Comparison of ENCODE assay signal across 8 cellular contexts in genomic region chr14:22981090-22982012, GRCh38. TPM values are rescaled to one million over a fixed set of nuclear protein-coding genes. Genes with fewer than 3 reads are reported as not detected.
DNase-seq lines count a peak whose midpoint lies in the region; ATAC-seq and TF ChIP-seq lines count a peak whose summit lies in the region.

No MANE protein-coding gene starts in this region.

- peak overlapping the region; percentile 98 for H3K23ac ChIP-seq in IMR-90 (ENCODE audit: low read depth, low read length)

- H3K9me3 ChIP-seq in IMR-90 (ENCODE audit: control insufficient read depth, insufficient read depth, low read length) (no peaks in the 10 kb centered on the region), body of pancreas (no peaks in the 10 kb centered on the region), stomach smooth muscle (ENCODE audit: control insufficient read depth in 2 of 2, low read length in 2 of 2) (no peaks in the 10 kb centered on the region)

- peaks cover 17% of the 10 kb centered on the region for H3K36me3 ChIP-seq in IMR-90 (ENCODE audit: control insufficient read depth, insufficient read depth, low read length)
- H3K36me3 ChIP-seq in body of pancreas (replicated peaks in 1 of 2; ENCODE audit: insufficient read depth in 1 of 2, low read depth in 2 of 2), result no peaks in the 10 kb centered on the region
- H3K36me3 ChIP-seq in stomach smooth muscle (ENCODE audit: control insufficient read depth in 2 of 2, insufficient read depth in 2 of 2, low read length in 2 of 2), result no peaks in the 10 kb centered on the region

- H4K5ac ChIP-seq in IMR-90 (ENCODE audit: low read depth, low read length), result peak overlapping the region; percentile 59

- peaks cover 5% of the 10 kb centered on the region; the same call in 1 of the 2 replicates for H3K9me1 ChIP-seq in IMR-90 (ENCODE audit: insufficient read depth, low read length)

- H2AFZ ChIP-seq in IMR-90 (replicated peaks; ENCODE audit: low read length, poor library complexity), result peak overlapping the region; percentile 79

- 2% methylated on average over 33 of the region's 91 CpGs; no CpG with 5 or more reads in 1 of the 2 experiments for WGBS in IMR-90 (ENCODE audit: extremely low coverage in 2 of 2, insufficient read length in 1 of 2), 2 experiments
- 7 to 13% methylated on average over 38 to 85 of the region's 91 CpGs for WGBS in body of pancreas, 2 donors

- H2AK9ac ChIP-seq in IMR-90 (replicated peaks; ENCODE audit: low read depth, low read length, poor library complexity), result peak overlapping the region; percentile 98

- ATAC-seq in IMR-90 (ENCODE audit: low read depth), result peak; percentile 0
- no peak for ATAC-seq in body of pancreas

- intact Hi-C loops in IMR-90 (cut with micrococcal nuclease), result loop anchor here (2.0 to 10.0 kb wide), 6 partner anchors 53 to 594 kb away; partner anchors contain the start of genes LRP10, MMP14, PRMT5 and SLC7A8
- intact Hi-C loops in body of pancreas (cut with DNase I), result no loop called here

- TF ChIP-seq POLR2A in IMR-90 (IDR thresholded peaks at IDR 0.05; ENCODE audit: low read depth, low read length), result no peak
- no peak for TF ChIP-seq POLR2A in body of pancreas (IDR thresholded peaks at IDR 0.05)

- peak overlapping the region; percentile 85 for H2AK5ac ChIP-seq in IMR-90 (ENCODE audit: low read depth, low read length)

- no peak overlapping the region; the same call in 2 of the 3 replicates for H2BK15ac ChIP-seq in IMR-90 (ENCODE audit: low read depth, low read length)

- peaks cover 32% of the 10 kb centered on the region for H3K4me1 ChIP-seq in IMR-90 (ENCODE audit: control insufficient read depth, insufficient read depth, low read length)
- peaks cover 67% of the 10 kb centered on the region for H3K4me1 ChIP-seq in body of pancreas
- H3K4me1 ChIP-seq in stomach smooth muscle (ENCODE audit: control insufficient read depth, insufficient read depth, low read length), result peaks cover 53% of the 10 kb centered on the region

- H3K14ac ChIP-seq in IMR-90 (replicated peaks; ENCODE audit: low read depth, low read length), result peak overlapping the region; percentile 97

- H4K20me1 ChIP-seq in IMR-90 (ENCODE audit: insufficient read depth, low read length), result peaks cover 21% of the 10 kb centered on the region

- H3K18ac ChIP-seq in IMR-90 (ENCODE audit: low read depth, low read length), result peak overlapping the region; percentile 62

- dilution Hi-C loops in IMR-90 (cut with HindIII; ENCODE audit: low sequenced_read_pairs, unreplicated experiment), result no loop called here

- H3K4ac ChIP-seq in IMR-90 (ENCODE audit: low read depth, low read length), result peak overlapping the region; percentile 98

- H3K79me1 ChIP-seq in IMR-90 (ENCODE audit: low read depth in 1 of 2, low read length in 2 of 2), result peaks cover 21 to 58% of the 10 kb centered on the region in 2 experiments

- no TSS peak for BruUV-seq in IMR-90 (replicated peaks; lab: Mats Ljungman, UMichigan)

- peak overlapping the region; percentile 98 for H3K56ac ChIP-seq in IMR-90 (ENCODE audit: extremely low read depth, insufficient read depth, low read length)

- H3K27me3 ChIP-seq in IMR-90 (ENCODE audit: control insufficient read depth, insufficient read depth, low read length), result no peaks in the 10 kb centered on the region
- no peaks in the 10 kb centered on the region for H3K27me3 ChIP-seq in body of pancreas
- peaks cover 0 to 10% of the 10 kb centered on the region in 2 donors for H3K27me3 ChIP-seq in stomach smooth muscle (ENCODE audit: control insufficient read depth in 1 of 2, insufficient read depth in 2 of 2, low read length in 2 of 2)

- no peak for TF ChIP-seq RAD21 in IMR-90 (IDR thresholded peaks at IDR 0.05; ENCODE audit: low read length)

- H3K4me2 ChIP-seq in IMR-90 (ENCODE audit: low read depth, low read length), result peak overlapping the region; percentile 51

- no peak for DNase-seq in AG04449 (ENCODE audit: low read depth, low spot score)
- no peak for DNase-seq in IMR-90
- DNase-seq in body of pancreas, result peak in 3 of 4 donors; percentile 23 to 27 (median 26)
- DNase-seq in left kidney (ENCODE audit: low read depth, low spot score), result peak; percentile 62
- DNase-seq in pons (ENCODE audit: low spot score), result no peak
- DNase-seq in NCI-H187 treated with DMSO at 0.1 percent for 48 hours (lab: John Stamatoyannopoulos, UW), result no peak
- no peak for DNase-seq in activated gamma-delta T cell treated with Interleukin-2 at 50 U/mL for 16 hours

- H2BK5ac ChIP-seq in IMR-90 (ENCODE audit: low read depth, low read length, poor library complexity, severe bottlenecking), result peak overlapping the region; percentile 96

- H4K8ac ChIP-seq in IMR-90 (ENCODE audit: low read depth in 2 of 2, low read length in 2 of 2), result peak overlapping the region; percentile 89 to 94

- TF ChIP-seq CTCF in AG04449 (IDR thresholded peaks at IDR 0.05; ENCODE audit: insufficient read depth, low read length, missing control alignments) (no peak), IMR-90 (conservative IDR thresholded peaks at IDR 0.05; ENCODE audit: low read depth, low read length) (no peak), body of pancreas (IDR thresholded peaks at IDR 0.05) (no peak)

- CTCF ChIA-PET in AG04449 (lab: Yijun Ruan, JAX) (interaction anchor here (0.7 to 32.7 kb wide), 15 partner anchors 7 to 425 kb away, joined by 4 to 1423 read pairs (median 43); partner anchors contain the start of genes CDH24, HAUS4, PRMT5 and PSMB11), IMR-90 (lab: Yijun Ruan, JAX) (interaction anchor here (1.1 kb wide), 1 partner anchor 159 kb away, joined by 3 read pairs; no protein-coding TSS in a partner anchor)

- H3K27ac ChIP-seq in IMR-90 (ENCODE audit: insufficient read depth, low read length) (peak overlapping the region; percentile 93), body of pancreas (peak overlapping the region; percentile 66 to 91 (median 87)), stomach smooth muscle (ENCODE audit: low read length) (peak overlapping the region; percentile 24)

- in situ Hi-C loops in IMR-90 (cut with MboI; ENCODE audit: low sequenced_read_pairs), result no loop called here

- H3K4me3 ChIP-seq in AG04449 (ENCODE audit: low read depth, low read length) (peak overlapping the region; percentile 91), IMR-90 (ENCODE audit: insufficient read depth, low read depth, low read length) (peak overlapping the region; percentile 87), body of pancreas (peak overlapping the region; percentile 64 to 74), stomach smooth muscle (ENCODE audit: low read length in 2 of 2) (peak overlapping the region; percentile 87 to 94)

- H2BK120ac ChIP-seq in IMR-90 (ENCODE audit: low read depth, low read length), result peak overlapping the region; percentile 82

- H3K9ac ChIP-seq in IMR-90 (ENCODE audit: low read depth, low read length), result peak overlapping the region; percentile 90
- H3K9ac ChIP-seq in stomach smooth muscle (ENCODE audit: low read length in 2 of 2), result peak overlapping the region in 1 of 2 donors; percentile 40

- POLR2A ChIA-PET in AG04449 (lab: Yijun Ruan, JAX), result interaction anchor here (0.7 to 3.4 kb wide), 4 partner anchors 25 to 114 kb away, joined by 3 to 24 read pairs (median 7); partner anchors contain the start of genes ACIN1, C14orf119, HAUS4 and PRMT5
- POLR2A ChIA-PET in IMR-90 (lab: Charles Lee; ENCODE audit: unreplicated experiment), result interaction anchor here (1.0 kb wide), 1 partner anchor 30 kb away, joined by 3 read pairs; no protein-coding TSS in a partner anchor

- H4K91ac ChIP-seq in IMR-90 (ENCODE audit: insufficient read depth, low read depth, low read length), result peak overlapping the region; percentile 92

- H2BK20ac ChIP-seq in IMR-90 (ENCODE audit: low read depth, low read length), result peak overlapping the region; percentile 49; the same call in 1 of the 2 replicates

TF ChIP-seq in IMR-90, 13 proteins besides CTCF, POLR2A, EP300 and RAD21 (continues in another document):
- no peak for TF ChIP-seq ELK1 (IDR thresholded peaks at IDR 0.05; ENCODE audit: borderline replicate concordance, low read depth, low read length)
- no peak for TF ChIP-seq RFX5 (IDR thresholded peaks at IDR 0.05; ENCODE audit: low read depth, low read length)
- no peak for TF ChIP-seq FOS (IDR thresholded peaks at IDR 0.05; ENCODE audit: low read depth, low read length)
- no peak for TF ChIP-seq MAZ (IDR thresholded peaks at IDR 0.05; ENCODE audit: borderline replicate concordance, low read depth, low read length)

RNA-seq across cellular contexts. Expression of gene AJUBA, which starts 1.0 kb away (rescaled TPM):
- 57.2 and 67.6 TPM in 2 replicates for total RNA-seq in IMR-90 (2012; rRNA removed)
- 46.3 and 46.4 TPM in 2 replicates for polyA plus RNA-seq in IMR-90 (2012; rRNA removed)
- polyA plus RNA-seq in IMR-90 (2012; cell fraction: cytosol; rRNA removed), result 31.5 and 33.3 TPM in 2 replicates
- polyA plus RNA-seq in IMR-90 (2012; cell fraction: nucleus; rRNA removed; ENCODE audit: low replicate concordance), result 56.1 and 57.4 TPM in 2 replicates
- 10 to 100 TPM; 15.8 to 19.5 TPM for total RNA-seq in body of pancreas

RNA-seq across cellular contexts. Expression of gene HAUS4, which starts 24.5 kb away (rescaled TPM):
- total RNA-seq in IMR-90 (2012; rRNA removed) (19.2 and 24.2 TPM in 2 replicates), body of pancreas (10 to 100 TPM; 16.8 to 47.0 TPM)
- polyA plus RNA-seq in IMR-90 (2012; rRNA removed), result 13.5 and 16.9 TPM in 2 replicates
- 6.4 and 11.7 TPM in 2 replicates for polyA plus RNA-seq in IMR-90 (2012; cell fraction: cytosol; rRNA removed)
- polyA plus RNA-seq in IMR-90 (2012; cell fraction: nucleus; rRNA removed; ENCODE audit: low replicate concordance), result 11.4 and 23.7 TPM in 2 replicates

RNA-seq across cellular contexts. Expression of gene C14orf93, which starts 28.6 kb away (rescaled TPM):
- 4.7 and 5.7 TPM in 2 replicates for total RNA-seq in IMR-90 (2012; rRNA removed)
- 4.7 and 5.4 TPM in 2 replicates for polyA plus RNA-seq in IMR-90 (2012; rRNA removed)
- 3.8 and 5.1 TPM in 2 replicates for polyA plus RNA-seq in IMR-90 (2012; cell fraction: cytosol; rRNA removed)
- polyA plus RNA-seq in IMR-90 (2012; cell fraction: nucleus; rRNA removed; ENCODE audit: low replicate concordance), result 10.0 and 12.8 TPM in 2 replicates
- 10 to 100 TPM in 1 of 2 donors, 1 to 10 TPM in 1; 4.0 to 11.2 TPM for total RNA-seq in body of pancreas

RNA-seq across cellular contexts. Expression of gene PRMT5, which starts 52.2 kb away (rescaled TPM):
- total RNA-seq in IMR-90 (2012; rRNA removed), result 92.2 and 99.3 TPM in 2 replicates
- 136 and 152 TPM in 2 replicates for polyA plus RNA-seq in IMR-90 (2012; rRNA removed)
- 94.8 and 121 TPM in 2 replicates for polyA plus RNA-seq in IMR-90 (2012; cell fraction: cytosol; rRNA removed)
- polyA plus RNA-seq in IMR-90 (2012; cell fraction: nucleus; rRNA removed; ENCODE audit: low replicate concordance), result 94.0 and 146 TPM in 2 replicates
- total RNA-seq in body of pancreas, result 10 to 100 TPM; 36.1 to 40.2 TPM

RNA-seq across cellular contexts. Expression of gene PSMB5, which starts 53.3 kb away (rescaled TPM):
- total RNA-seq in IMR-90 (2012; rRNA removed), result 268 and 310 TPM in 2 replicates
- 321 and 335 TPM in 2 replicates for polyA plus RNA-seq in IMR-90 (2012; rRNA removed)
- 284 and 429 TPM in 2 replicates for polyA plus RNA-seq in IMR-90 (2012; cell fraction: cytosol; rRNA removed)
- 118 and 128 TPM in 2 replicates for polyA plus RNA-seq in IMR-90 (2012; cell fraction: nucleus; rRNA removed; ENCODE audit: low replicate concordance)
- total RNA-seq in body of pancreas, result 10 to 100 TPM; 47.0 to 93.3 TPM

Comparison
In these comparisons a context has a peak if more than half of its experiments do, and no peak if none do; other contexts are left out.
1. DNase-seq: peak in body of pancreas (3 of 4) and left kidney (single experiment); none in AG04449 (single experiment), IMR-90 (single experiment), pons (single experiment), NCI-H187 treated with DMSO at 0.1 percent for 48 hours (single experiment) and activated gamma-delta T cell treated with Interleukin-2 at 50 U/mL for 16 hours (single experiment).
2. H3K27ac ChIP-seq: peak in every context shown above with its lines; median percentile 93 in IMR-90; 87 in body of pancreas; 24 in stomach smooth muscle.
3. Peak in every context shown above with its lines, with median percentiles within 50 percentile points of each other: H3K4me3 ChIP-seq.